Comparison of ENCODE assay signal across 1 cellular context in genomic region chr7:153993402-153993801, GRCh38. TPM values are rescaled to one million over a fixed set of nuclear protein-coding genes. Genes with fewer than 3 reads are reported as not detected.
"Had no signal": no experiment of that assay in that cellular context is flagged by ENCODE, and none has a peak within 500 bp of the region (broad histone marks: within the 10 kb centered on the region; RNA-seq: fewer than 3 reads in every experiment).

No MANE protein-coding gene starts in this region.

RNA-seq across cellular contexts. Expression of gene DPP6, which starts 58.8 kb away (rescaled TPM):
- total RNA-seq: GM12878 had no signal
